Comparison of ENCODE assay signal across 18 cellular contexts in the genomic region with DNA sequence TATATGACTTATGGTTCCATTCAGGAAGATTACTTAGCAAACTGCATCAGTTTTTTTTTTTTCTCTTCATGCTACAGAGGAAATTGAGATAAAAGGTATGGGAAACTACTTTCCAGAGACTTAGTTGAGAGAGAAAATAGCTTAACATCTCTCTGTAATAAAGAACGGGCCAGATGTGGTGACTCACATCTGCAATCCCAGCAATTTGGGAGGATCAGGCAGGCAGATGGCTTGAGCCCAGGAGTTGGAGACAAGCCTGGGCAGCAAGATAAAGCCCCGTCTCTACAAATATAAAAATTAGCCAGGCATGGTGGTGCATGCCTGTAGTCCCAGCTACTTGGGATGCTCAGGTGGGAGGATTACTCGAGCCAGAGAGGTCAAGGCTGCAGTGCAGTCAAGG.
A peak's percentile ranks its signal among the peaks of the same experiment; 100 is the strongest.
DNase-seq lines count a peak whose midpoint lies in the region; ATAC-seq and TF ChIP-seq lines count a peak whose summit lies in the region.
"Had no signal": no experiment of that assay in that cellular context is flagged by ENCODE, and none has a peak within 500 bp of the region (broad histone marks: within the 10 kb centered on the region; RNA-seq: fewer than 3 reads in every experiment).

No MANE protein-coding gene starts in this region.

- ATAC-seq in esophagus mucosa (peak; percentile 69), psoas muscle (no peak)

- in situ Hi-C loops in ACHN (cut with HindIII; ENCODE audit: low pct_ligation_motif_present, low pct_unique_long_range_greater_than_20kb, low sequenced_read_pairs): no loop called here

- DNase-seq in LHCN-M2 (ENCODE audit: low read depth) (peak; percentile 43), skeletal muscle cell (ENCODE audit: low read depth) (peak; percentile 40), psoas muscle (no peak), ACHN (no peak), MM.1S (no peak)
- DNase-seq: activated CD4-positive, alpha-beta T cell treated with anti-CD3 and anti-CD28 coated beads for 1 hour; activated CD8-positive, alpha-beta memory T cell treated with anti-CD3 and anti-CD28 coated beads, Interleukin-2, amount 50 U/mL, for 48 hours; activated naive CD4-positive, alpha-beta T cell; COR-L47; dermis blood vessel endothelial cell; erythroblast; NCI-H187; NCI-H446; occipital lobe; SHP77 treated with DMSO at 0.1 percent for 48 hours; thyroid gland had no signal

- H2AFZ ChIP-seq in MM.1S (ENCODE audit: low read length): no peak overlapping the region

- H3K27me3 ChIP-seq in BLaER1 (no peaks in the 10 kb centered on the region), psoas muscle (ENCODE audit: insufficient read depth in 3 of 3, low read length in 2 of 3) (no peaks in the 10 kb centered on the region), MM.1S (replicated peaks; ENCODE audit: insufficient read depth, low read length) (no peaks in the 10 kb centered on the region)
- H3K27me3 ChIP-seq: thyroid gland had no signal

- peak overlapping the region; percentile 33 for H3K4me2 ChIP-seq in BLaER1
- no peak overlapping the region for H3K4me2 ChIP-seq in MM.1S (ENCODE audit: low read depth, low read length)

- no peaks in the 10 kb centered on the region for H3K79me2 ChIP-seq in MM.1S (ENCODE audit: low read length)

- 33 to 43% (median 39%) methylated on average over 3 of the region's 3 CpGs for WGBS in psoas muscle, 3 donors

- H3K9ac ChIP-seq in BLaER1 (no peak overlapping the region), MM.1S (ENCODE audit: low read length) (no peak overlapping the region)

- H3K4me1 ChIP-seq in BLaER1: peaks cover 18% of the 10 kb centered on the region
- H3K4me1 ChIP-seq in psoas muscle: no peaks in the 10 kb centered on the region
- peaks cover 14% of the 10 kb centered on the region for H3K4me1 ChIP-seq in MM.1S (ENCODE audit: low read length)
- H3K4me1 ChIP-seq: thyroid gland had no signal

- intact Hi-C loops in psoas muscle (cut with DNase I): no loop called here

- peaks cover 5% of the 10 kb centered on the region; the same call in 1 of the 2 replicates for H3F3A ChIP-seq in MM.1S (ENCODE audit: insufficient read depth, low read length)

- no peak for TF ChIP-seq CTCF in psoas muscle (IDR thresholded peaks at IDR 0.05)
- TF ChIP-seq CTCF in MM.1S (IDR thresholded peaks at IDR 0.05; ENCODE audit: low read length): no peak

- H3K9me2 ChIP-seq in MM.1S (replicated peaks; ENCODE audit: insufficient read depth, low read length): no peaks in the 10 kb centered on the region

- no peaks in the 10 kb centered on the region for H3K36me3 ChIP-seq in BLaER1
- no peaks in the 10 kb centered on the region for H3K36me3 ChIP-seq in psoas muscle (ENCODE audit: insufficient read depth in 1 of 2, low read depth in 1 of 2)
- H3K36me3 ChIP-seq in MM.1S (replicated peaks; ENCODE audit: insufficient read depth, low read length): no peaks in the 10 kb centered on the region
- H3K36me3 ChIP-seq: thyroid gland had no signal

- H3K9me3 ChIP-seq in BLaER1: no peaks in the 10 kb centered on the region
- H3K9me3 ChIP-seq in psoas muscle: no peaks in the 10 kb centered on the region
- no peaks in the 10 kb centered on the region for H3K9me3 ChIP-seq in MM.1S (replicated peaks; ENCODE audit: insufficient read depth, low read length)
- H3K9me3 ChIP-seq: thyroid gland had no signal

- H3K27ac ChIP-seq in BLaER1 (no peak overlapping the region), psoas muscle (no peak overlapping the region), MM.1S (ENCODE audit: low read length) (no peak overlapping the region)
- H3K27ac ChIP-seq: thyroid gland had no signal

- H3K4me3 ChIP-seq in BLaER1 (no peak overlapping the region), skeletal muscle cell (ENCODE audit: low read depth, low read length) (no peak overlapping the region), psoas muscle (no peak overlapping the region), MM.1S (ENCODE audit: low read length) (no peak overlapping the region)
- H3K4me3 ChIP-seq: thyroid gland had no signal

- no peaks in the 10 kb centered on the region for H4K20me1 ChIP-seq in BLaER1
- no peaks in the 10 kb centered on the region for H4K20me1 ChIP-seq in MM.1S (ENCODE audit: insufficient read depth, low read length)

Comparison
In these comparisons a context has a peak if more than half of its experiments do, and no peak if none do; other contexts are left out.
1. DNase-seq: peak in LHCN-M2 (single experiment) and skeletal muscle cell (single experiment); none in psoas muscle (0 of 2), ACHN (single experiment) and MM.1S (single experiment).